In genomic region chr1:91555074-91555730, GRCh38 we compare ENCODE assay signal across 11 cellular contexts. TPM values are rescaled to one million over a fixed set of nuclear protein-coding genes. Genes with fewer than 3 reads are reported as not detected.
DNase-seq lines count a peak whose midpoint lies in the region; ATAC-seq and TF ChIP-seq lines count a peak whose summit lies in the region.
"Had no signal": no experiment of that assay in that cellular context is flagged by ENCODE, and none has a peak within 500 bp of the region (broad histone marks: within the 10 kb centered on the region; RNA-seq: fewer than 3 reads in every experiment).

No MANE protein-coding gene starts in this region.

- H3K14ac ChIP-seq in H9 (ENCODE audit: insufficient read depth, low read length): no peak overlapping the region

- peaks cover 6% of the 10 kb centered on the region in 2 experiments for H3K4me1 Mint-ChIP-seq in H9

- H3K9me3 Mint-ChIP-seq in H9: no peaks in the 10 kb centered on the region; a peak in 1 of 5 replicates

- H3T11ph ChIP-seq in H9 (ENCODE audit: low read length): no peak overlapping the region

- no peak overlapping the region for H2BK120ac ChIP-seq in H9 (ENCODE audit: low read depth, low read length, poor library complexity, severe bottlenecking)

- no peak for DNase-seq in AG04449 (ENCODE audit: low read depth, low spot score)
- no peak for DNase-seq in H9
- DNase-seq in adipocyte (ENCODE audit: low read depth): peak; percentile 28
- DNase-seq in kidney tubule cell (ENCODE audit: low spot score): peak; percentile 35
- no peak for DNase-seq in DMS114 treated with DMSO at 0.1 percent for 48 hours (lab: John Stamatoyannopoulos, UW; ENCODE audit: unreplicated experiment)
- no peak for DNase-seq in stimulated activated naive CD4-positive, alpha-beta T cell (lab: John Stamatoyannopoulos, UW)
- no peak for DNase-seq in OCI-M2 (lab: John Stamatoyannopoulos, UW; ENCODE audit: unreplicated experiment)
- DNase-seq: DMS79 treated with DMSO at 0.1 percent for 48 hours, WERI-Rb-1 had no signal

- CTCF ChIA-PET in AG04449 (lab: Yijun Ruan, JAX): interaction anchor here (0.6 to 1.5 kb wide), 6 partner anchors 11 to 1375 kb away, joined by 3 to 6 read pairs (median 4); no protein-coding TSS in a partner anchor

- no peak overlapping the region for H2BK5ac ChIP-seq in H9 (ENCODE audit: insufficient read length, low read length)

- H3K27ac ChIP-seq in H9 (ENCODE audit: insufficient read length, low read depth, low read length): no peak overlapping the region
- H3K27ac ChIP-seq: HL-60, WERI-Rb-1 had no signal

- ATAC-seq in HG03196 (IDR thresholded peaks at IDR 0.05; ENCODE audit: unreplicated experiment): no peak

- H2AK5ac ChIP-seq in H9 (ENCODE audit: insufficient read length, low read length): no peak overlapping the region

- H3K36me3 Mint-ChIP-seq in H9 (ENCODE audit: insufficient read depth in 1 of 3, low read depth in 3 of 3): peaks cover 0 to 2% (median 0%) of the 10 kb centered on the region in 3 experiments; a peak in 2 of 7 replicates

- H3K23ac ChIP-seq in H9 (ENCODE audit: insufficient read length, low read depth, low read length): no peak overlapping the region

- no peak overlapping the region for H3K56ac ChIP-seq in H9 (ENCODE audit: insufficient read length, low read depth, low read length)

- H2BK12ac ChIP-seq in H9 (ENCODE audit: insufficient read length, low read depth, low read length): no peak overlapping the region

- no peak overlapping the region for H3K4me3 Mint-ChIP-seq in H9

- H3K79me2 ChIP-seq in H9 (ENCODE audit: insufficient read depth, low read length): no peaks in the 10 kb centered on the region

- no peak overlapping the region for H3K9ac ChIP-seq in H9 (ENCODE audit: extremely low read depth, insufficient read length, low read length)
- H3K9ac ChIP-seq in adipocyte (ENCODE audit: low read length): no peak overlapping the region

- no peak overlapping the region for H4K8ac ChIP-seq in H9 (replicated peaks; ENCODE audit: insufficient read length, low read depth, low read length)

- no peaks in the 10 kb centered on the region for H3K23me2 ChIP-seq in H9 (ENCODE audit: insufficient read length, low read depth, low read length, poor library complexity, severe bottlenecking)

- H3K9me3 ChIP-seq in H9 (ENCODE audit: control insufficient read depth, low read depth, low read length) (no peaks in the 10 kb centered on the region), adipocyte (ENCODE audit: control insufficient read depth, low read length) (no peaks in the 10 kb centered on the region)

- no peak overlapping the region for H3K4ac ChIP-seq in H9 (ENCODE audit: low read depth, low read length)

- no peak overlapping the region for H4K91ac ChIP-seq in H9 (ENCODE audit: insufficient read length, low read depth, low read length)

- no peak overlapping the region for H3K4me2 ChIP-seq in H9 (ENCODE audit: insufficient read depth, insufficient read length, low read length)

- H3K4me1 ChIP-seq in H9 (ENCODE audit: insufficient read depth, low read length) (no peaks in the 10 kb centered on the region), adipocyte (ENCODE audit: control insufficient read depth, insufficient read depth, low read length) (peaks cover 38% of the 10 kb centered on the region)

- H3K18ac ChIP-seq in H9 (ENCODE audit: insufficient read length, low read depth, low read length): no peak overlapping the region

- no peaks in the 10 kb centered on the region for H3K36me3 ChIP-seq in adipocyte (ENCODE audit: control insufficient read depth, insufficient read depth, low read length, severe bottlenecking)
- H3K36me3 ChIP-seq: WERI-Rb-1 had no signal

- no CpG with 5 or more reads among the region's 7 CpGs for WGBS in H9 (ENCODE audit: extremely low coverage, insufficient read length, low lambda C conversion rate)

- no peak overlapping the region for H3K4me3 ChIP-seq in AG04449 (ENCODE audit: low read depth, low read length)
- no peak overlapping the region for H3K4me3 ChIP-seq in adipocyte (ENCODE audit: low read length)

- TF ChIP-seq CTCF in AG04449 (IDR thresholded peaks at IDR 0.05; ENCODE audit: insufficient read depth, low read length, missing control alignments): peak; percentile 16
- TF ChIP-seq CTCF in H9 (conservative IDR thresholded peaks at IDR 0.05): peak; percentile 65

- no peaks in the 10 kb centered on the region for H4K20me1 ChIP-seq in H9 (ENCODE audit: control insufficient read depth, insufficient read depth, insufficient read length)

- H2BK20ac ChIP-seq in H9 (ENCODE audit: low read depth, low read length, poor library complexity, severe bottlenecking): no peak overlapping the region

- POLR2A ChIA-PET in AG04449 (lab: Yijun Ruan, JAX): interaction anchor here (1.2 kb wide), 1 partner anchor 14 kb away, joined by 3 read pairs; no protein-coding TSS in a partner anchor

- H2BK15ac ChIP-seq in H9 (ENCODE audit: low read depth, low read length): no peak overlapping the region

- H2AFZ ChIP-seq in H9 (ENCODE audit: low read length): no peak overlapping the region

- no peak overlapping the region for H4K5ac ChIP-seq in H9 (ENCODE audit: insufficient read length, low read depth, low read length)

- H3K79me1 ChIP-seq in H9 (ENCODE audit: insufficient read depth, low read depth, low read length, poor library complexity, severe bottlenecking): no peaks in the 10 kb centered on the region

- no peak overlapping the region for H3K27ac Mint-ChIP-seq in H9

- H3K27me3 ChIP-seq in H9 (ENCODE audit: insufficient read depth, low read length) (no peaks in the 10 kb centered on the region), adipocyte (replicated peaks; ENCODE audit: control insufficient read depth, insufficient read depth, low read length) (no peaks in the 10 kb centered on the region)

- no peaks in the 10 kb centered on the region; the same call in 1 of the 2 replicates for H3K27me3 Mint-ChIP-seq in H9 (ENCODE audit: low read depth)

RNA-seq across cellular contexts. Expression of gene CDC7, which starts 54.6 kb away (rescaled TPM):
- total RNA-seq in H9 (2021): 41.6 and 43.4 TPM in 2 replicates

Comparison
In these comparisons a context has a peak if more than half of its experiments do, and no peak if none do; other contexts are left out.
1. DNase-seq: peak in adipocyte (single experiment) and kidney tubule cell (single experiment); none in AG04449 (single experiment), H9 (single experiment), DMS114 treated with DMSO at 0.1 percent for 48 hours (single experiment), stimulated activated naive CD4-positive, alpha-beta T cell (0 of 6) and OCI-M2 (single experiment).